In genomic region chr18:51257150-51257549, GRCh38 we compare ENCODE assay signal across 1 cellular context.
TF ChIP-seq lines count a peak whose summit lies in the region.

No MANE protein-coding gene starts in this region.

TF ChIP-seq in H1, 55 proteins besides CTCF, POLR2A, EP300 and RAD21 (continued from another document):
- no peak for TF ChIP-seq RBBP5 (IDR thresholded peaks at IDR 0.05; ENCODE audit: borderline replicate concordance, low read depth, low read length)
